In genomic region chr11:10887307-10887706, GRCh38 we compare ENCODE assay signal across 19 cellular contexts.
"Had no signal": no experiment of that assay in that cellular context is flagged by ENCODE, and none has a peak within 500 bp of the region (broad histone marks: within the 10 kb centered on the region; RNA-seq: fewer than 3 reads in every experiment).

No MANE protein-coding gene starts in this region.

- H3K9me3 Mint-ChIP-seq: effector memory CD8-positive, alpha-beta T cell had no signal

- H3K9me3 ChIP-seq: testis, tibial artery had no signal

- H3K4me1 ChIP-seq: spleen, testis had no signal

- H3K27ac Mint-ChIP-seq: effector memory CD8-positive, alpha-beta T cell; naive thymus-derived CD8-positive, alpha-beta T cell; nephron progenitor cell; stimulated activated memory B cell treated with anti-CD40 and anti-IgM and Interleukin-4, amounts not matched to agents 10 μg/mL and 1 μg/mL and 100 μg/mL, for 72 hours had no signal

- H3K27me3 ChIP-seq: spleen, testis, tibial artery, upper lobe of left lung had no signal

- ATAC-seq: effector memory CD8-positive, alpha-beta T cell; left lobe of liver; naive thymus-derived CD8-positive, alpha-beta T cell; sciatic nerve; stimulated activated memory B cell treated with anti-CD40 and anti-IgM and Interleukin-4, amounts not matched to agents 10 μg/mL and 1 μg/mL and 100 μg/mL, for 72 hours; stimulated activated naive CD8-positive, alpha-beta T cell treated with anti-CD3 and anti-CD28 coated beads, Interleukin-15, Interleukin-2, amounts not matched to agents 100 U/mL and 50 U/mL, for 24 hours had no signal

- H3K4me1 Mint-ChIP-seq: stimulated activated memory B cell treated with anti-CD40 and anti-IgM and Interleukin-4, amounts not matched to agents 10 μg/mL and 1 μg/mL and 100 μg/mL, for 72 hours had no signal

- DNase-seq: cerebellar nuclear complex; cortex of kidney; effector memory CD8-positive, alpha-beta T cell; kidney; mesenchymal stem cell; midbrain; naive thymus-derived CD8-positive, alpha-beta T cell; nephron progenitor cell; nucleus accumbens; spleen; stimulated activated CD4-positive, alpha-beta T cell treated with anti-CD3 and anti-CD28 coated beads, Interleukin-4, amount 100 ng/mL, for 4 hours; stimulated activated naive CD8-positive, alpha-beta T cell treated with anti-CD3 and anti-CD28 coated beads, Interleukin-15, Interleukin-2, amounts not matched to agents 100 U/mL and 50 U/mL, for 24 hours; substantia nigra; testis; tibial artery; upper lobe of left lung had no signal

- H3K4me3 ChIP-seq: spleen, testis, tibial artery, upper lobe of left lung had no signal

- H3K27me3 Mint-ChIP-seq: stimulated activated memory B cell treated with anti-CD40 and anti-IgM and Interleukin-4, amounts not matched to agents 10 μg/mL and 1 μg/mL and 100 μg/mL, for 72 hours had no signal

- H3K27ac ChIP-seq: spleen, testis, upper lobe of left lung had no signal

- H3K36me3 ChIP-seq: spleen, tibial artery, upper lobe of left lung had no signal

- H3K4me3 Mint-ChIP-seq: effector memory CD8-positive, alpha-beta T cell; naive thymus-derived CD8-positive, alpha-beta T cell; nephron progenitor cell; stimulated activated memory B cell treated with anti-CD40 and anti-IgM and Interleukin-4, amounts not matched to agents 10 μg/mL and 1 μg/mL and 100 μg/mL, for 72 hours had no signal
